Comparison of ENCODE assay signal across 22 cellular contexts in the genomic region with DNA sequence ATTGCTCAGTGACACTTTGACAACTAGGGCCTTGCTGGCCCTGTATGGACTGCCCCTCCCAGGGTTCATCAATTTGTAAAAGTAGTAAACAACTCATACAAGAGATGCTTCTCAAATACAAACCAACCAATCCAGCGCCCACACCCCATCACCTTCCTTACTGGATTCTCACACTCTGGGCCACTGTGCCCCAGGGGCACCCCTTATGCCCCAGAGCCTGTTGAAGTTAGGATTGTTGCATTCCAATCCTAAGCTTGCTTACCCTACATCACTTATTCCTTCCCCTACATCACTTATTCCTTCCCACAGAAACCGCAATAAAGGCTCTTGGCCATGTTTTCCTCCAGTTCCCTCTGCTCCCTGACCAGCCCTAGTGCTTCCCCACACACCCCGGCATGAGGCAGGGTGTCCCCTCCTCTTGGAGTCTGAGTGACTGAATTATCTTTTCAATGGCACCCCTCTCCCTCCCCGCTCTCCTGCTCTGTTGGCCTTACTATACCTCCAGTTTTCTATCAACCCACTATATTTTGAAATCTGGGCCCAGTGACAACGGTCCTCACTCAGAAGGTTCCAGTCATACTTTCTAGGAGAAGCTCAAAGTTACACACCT.
DNase-seq lines count a peak whose midpoint lies in the region; ATAC-seq and TF ChIP-seq lines count a peak whose summit lies in the region.
"Had no signal": no experiment of that assay in that cellular context is flagged by ENCODE, and none has a peak within 500 bp of the region (broad histone marks: within the 10 kb centered on the region; RNA-seq: fewer than 3 reads in every experiment).

No MANE protein-coding gene starts in this region.

- no peak for DNase-seq in right cardiac atrium
- DNase-seq in right atrium auricular region (ENCODE audit: low spot score) = no peak
- DNase-seq in coronary artery (ENCODE audit: low spot score) = peak; percentile 52
- DNase-seq in left lobe of liver (ENCODE audit: low spot score) = peak; percentile 18
- DNase-seq in uterus = no peak
- DNase-seq: C1 segment of cervical spinal cord; Caco-2; CD8-positive, alpha-beta T cell; H7; Karpas-422; NCI-H1092 treated with DMSO at 0.1 percent for 48 hours; NCI-H1436; NCI-H1930; NCI-H2107; NCI-H526; NK-92 treated with Interleukin-12 subunit alpha and Interleukin-12 subunit beta, amount 100 ng/mL, for 24 hours; RPMI8226; SHP77 treated with DMSO at 0.1 percent for 48 hours had no signal

- H3K36me3 ChIP-seq in right atrium auricular region (no peaks in the 10 kb centered on the region), uterus (no peaks in the 10 kb centered on the region)

- H3K9me3 ChIP-seq in right cardiac atrium (ENCODE audit: control insufficient read depth, low read length) (no peaks in the 10 kb centered on the region), right atrium auricular region (no peaks in the 10 kb centered on the region), uterus (no peaks in the 10 kb centered on the region)
- H3K9me3 ChIP-seq: Caco-2 had no signal

- TF ChIP-seq CTCF in right atrium auricular region (IDR thresholded peaks at IDR 0.05) (no peak), coronary artery (IDR thresholded peaks at IDR 0.05) (no peak), uterus (IDR thresholded peaks at IDR 0.05) (no peak)

- no peak for TF ChIP-seq POLR2A in uterus (IDR thresholded peaks at IDR 0.05)

- H3K27ac ChIP-seq in right cardiac atrium (ENCODE audit: low read length) = no peak overlapping the region
- H3K27ac ChIP-seq in right atrium auricular region = no peak overlapping the region
- no peak overlapping the region for H3K27ac ChIP-seq in coronary artery
- peak overlapping the region; percentile 36 to 53 for H3K27ac ChIP-seq in uterus
- H3K27ac ChIP-seq: GM23248 had no signal

- no peaks in the 10 kb centered on the region for H3K27me3 ChIP-seq in right cardiac atrium (ENCODE audit: control insufficient read depth, insufficient read depth)
- H3K27me3 ChIP-seq in right atrium auricular region = no peaks in the 10 kb centered on the region
- H3K27me3 ChIP-seq in uterus = no peaks in the 10 kb centered on the region

- H3K4me3 ChIP-seq in right cardiac atrium (ENCODE audit: low read length) (no peak overlapping the region), right atrium auricular region (no peak overlapping the region), coronary artery (no peak overlapping the region), uterus (no peak overlapping the region)
- H3K4me3 ChIP-seq: GM23248 had no signal

- peaks cover 6% of the 10 kb centered on the region for H3K4me1 ChIP-seq in right cardiac atrium (ENCODE audit: control insufficient read depth, insufficient read depth, low read length)
- H3K4me1 ChIP-seq in right atrium auricular region = peaks cover 0 to 36% of the 10 kb centered on the region in 2 donors
- H3K4me1 ChIP-seq in uterus = no peaks in the 10 kb centered on the region
- H3K4me1 ChIP-seq: Caco-2 had no signal

- ATAC-seq in right cardiac atrium (peak; percentile 7 to 49), left lobe of liver (no peak), HG03342 (IDR thresholded peaks at IDR 0.05; ENCODE audit: unreplicated experiment) (no peak), GM21515 (IDR thresholded peaks at IDR 0.05; ENCODE audit: unreplicated experiment) (no peak), HG02840 (IDR thresholded peaks at IDR 0.05; ENCODE audit: low FRiP score, unreplicated experiment) (no peak)
- ATAC-seq: CD8-positive, alpha-beta T cell had no signal

- WGBS in right cardiac atrium = 57% methylated on average over 5 of the region's 5 CpGs

- intact Hi-C loops in right cardiac atrium (cut with DNase I) (no loop called here), uterus (cut with DNase I; ENCODE audit: low total_unique reads) (no loop called here)

Comparison
In these comparisons a context has a peak if more than half of its experiments do, and no peak if none do; other contexts are left out.
1. ATAC-seq: peak in right cardiac atrium (2 of 2); none in left lobe of liver (single experiment), HG03342 (single experiment), GM21515 (single experiment) and HG02840 (single experiment).
2. DNase-seq: peak in coronary artery (single experiment) and left lobe of liver (single experiment); none in right cardiac atrium (0 of 3), right atrium auricular region (single experiment) and uterus (0 of 2).
3. H3K27ac ChIP-seq: peak in uterus (2 of 2); none in right cardiac atrium (single experiment), right atrium auricular region (0 of 2) and coronary artery (0 of 2).